In genomic region chr11:70656293-70656692, GRCh38 we compare ENCODE assay signal across 1 cellular context.
A peak's percentile ranks its signal among the peaks of the same experiment; 100 is the strongest.
TF ChIP-seq lines count a peak whose summit lies in the region.

No MANE protein-coding gene starts in this region.

TF ChIP-seq in HepG2, 621 proteins besides CTCF, POLR2A, EP300 and RAD21 (continued from another document):
- TF ChIP-seq, protein P1, sequence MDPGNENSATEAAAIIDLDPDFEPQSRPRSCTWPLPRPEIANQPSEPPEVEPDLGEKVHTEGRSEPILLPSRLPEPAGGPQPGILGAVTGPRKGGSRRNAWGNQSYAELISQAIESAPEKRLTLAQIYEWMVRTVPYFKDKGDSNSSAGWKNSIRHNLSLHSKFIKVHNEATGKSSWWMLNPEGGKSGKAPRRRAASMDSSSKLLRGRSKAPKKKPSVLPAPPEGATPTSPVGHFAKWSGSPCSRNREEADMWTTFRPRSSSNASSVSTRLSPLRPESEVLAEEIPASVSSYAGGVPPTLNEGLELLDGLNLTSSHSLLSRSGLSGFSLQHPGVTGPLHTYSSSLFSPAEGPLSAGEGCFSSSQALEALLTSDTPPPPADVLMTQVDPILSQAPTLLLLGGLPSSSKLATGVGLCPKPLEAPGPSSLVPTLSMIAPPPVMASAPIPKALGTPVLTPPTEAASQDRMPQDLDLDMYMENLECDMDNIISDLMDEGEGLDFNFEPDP (CRISPR knock-in tag; conservative IDR thresholded peaks at IDR 0.05), result no peak
- peak; percentile 21; the same call in 1 of the 2 replicates for TF ChIP-seq SAP130 (CRISPR knock-in tag; IDR thresholded peaks at IDR 0.05; ENCODE audit: low read depth)
- TF ChIP-seq TCF12 (IDR thresholded peaks at IDR 0.05), result no peak
- no peak for TF ChIP-seq TCF12 (CRISPR knock-in tag; IDR thresholded peaks at IDR 0.05)
- no peak for TF ChIP-seq AKAP8 (CRISPR knock-in tag; IDR thresholded peaks at IDR 0.05)
- TF ChIP-seq, protein P2, sequence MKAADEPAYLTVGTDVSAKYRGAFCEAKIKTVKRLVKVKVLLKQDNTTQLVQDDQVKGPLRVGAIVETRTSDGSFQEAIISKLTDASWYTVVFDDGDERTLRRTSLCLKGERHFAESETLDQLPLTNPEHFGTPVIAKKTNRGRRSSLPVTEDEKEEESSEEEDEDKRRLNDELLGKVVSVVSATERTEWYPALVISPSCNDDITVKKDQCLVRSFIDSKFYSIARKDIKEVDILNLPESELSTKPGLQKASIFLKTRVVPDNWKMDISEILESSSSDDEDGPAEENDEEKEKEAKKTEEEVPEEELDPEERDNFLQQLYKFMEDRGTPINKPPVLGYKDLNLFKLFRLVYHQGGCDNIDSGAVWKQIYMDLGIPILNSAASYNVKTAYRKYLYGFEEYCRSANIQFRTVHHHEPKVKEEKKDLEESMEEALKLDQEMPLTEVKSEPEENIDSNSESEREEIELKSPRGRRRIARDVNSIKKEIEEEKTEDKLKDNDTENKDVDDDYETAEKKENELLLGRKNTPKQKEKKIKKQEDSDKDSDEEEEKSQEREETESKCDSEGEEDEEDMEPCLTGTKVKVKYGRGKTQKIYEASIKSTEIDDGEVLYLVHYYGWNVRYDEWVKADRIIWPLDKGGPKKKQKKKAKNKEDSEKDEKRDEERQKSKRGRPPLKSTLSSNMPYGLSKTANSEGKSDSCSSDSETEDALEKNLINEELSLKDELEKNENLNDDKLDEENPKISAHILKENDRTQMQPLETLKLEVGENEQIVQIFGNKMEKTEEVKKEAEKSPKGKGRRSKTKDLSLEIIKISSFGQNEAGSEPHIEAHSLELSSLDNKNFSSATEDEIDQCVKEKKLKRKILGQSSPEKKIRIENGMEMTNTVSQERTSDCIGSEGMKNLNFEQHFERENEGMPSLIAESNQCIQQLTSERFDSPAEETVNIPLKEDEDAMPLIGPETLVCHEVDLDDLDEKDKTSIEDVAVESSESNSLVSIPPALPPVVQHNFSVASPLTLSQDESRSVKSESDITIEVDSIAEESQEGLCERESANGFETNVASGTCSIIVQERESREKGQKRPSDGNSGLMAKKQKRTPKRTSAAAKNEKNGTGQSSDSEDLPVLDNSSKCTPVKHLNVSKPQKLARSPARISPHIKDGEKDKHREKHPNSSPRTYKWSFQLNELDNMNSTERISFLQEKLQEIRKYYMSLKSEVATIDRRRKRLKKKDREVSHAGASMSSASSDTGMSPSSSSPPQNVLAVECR (CRISPR knock-in tag; IDR thresholded peaks at IDR 0.05; ENCODE audit: borderline replicate concordance), result 0 out of 2 replicates have a peak, but pooled peaks have one; percentile 13
- TF ChIP-seq HOXA3 (CRISPR knock-in tag; IDR thresholded peaks at IDR 0.05), result no peak
- TF ChIP-seq STAT6 (CRISPR knock-in tag; IDR thresholded peaks at IDR 0.05; ENCODE audit: borderline replicate concordance), result no peak
- TF ChIP-seq PPARG (CRISPR knock-in tag; conservative IDR thresholded peaks at IDR 0.05), result peak; percentile 69; the same call in 1 of the 2 replicates
- TF ChIP-seq ZNF703 (CRISPR knock-in tag; IDR thresholded peaks at IDR 0.05; ENCODE audit: borderline replicate concordance), result no peak
- no peak for TF ChIP-seq ZNF709 (CRISPR knock-in tag; IDR thresholded peaks at IDR 0.05)
- TF ChIP-seq, protein P3, sequence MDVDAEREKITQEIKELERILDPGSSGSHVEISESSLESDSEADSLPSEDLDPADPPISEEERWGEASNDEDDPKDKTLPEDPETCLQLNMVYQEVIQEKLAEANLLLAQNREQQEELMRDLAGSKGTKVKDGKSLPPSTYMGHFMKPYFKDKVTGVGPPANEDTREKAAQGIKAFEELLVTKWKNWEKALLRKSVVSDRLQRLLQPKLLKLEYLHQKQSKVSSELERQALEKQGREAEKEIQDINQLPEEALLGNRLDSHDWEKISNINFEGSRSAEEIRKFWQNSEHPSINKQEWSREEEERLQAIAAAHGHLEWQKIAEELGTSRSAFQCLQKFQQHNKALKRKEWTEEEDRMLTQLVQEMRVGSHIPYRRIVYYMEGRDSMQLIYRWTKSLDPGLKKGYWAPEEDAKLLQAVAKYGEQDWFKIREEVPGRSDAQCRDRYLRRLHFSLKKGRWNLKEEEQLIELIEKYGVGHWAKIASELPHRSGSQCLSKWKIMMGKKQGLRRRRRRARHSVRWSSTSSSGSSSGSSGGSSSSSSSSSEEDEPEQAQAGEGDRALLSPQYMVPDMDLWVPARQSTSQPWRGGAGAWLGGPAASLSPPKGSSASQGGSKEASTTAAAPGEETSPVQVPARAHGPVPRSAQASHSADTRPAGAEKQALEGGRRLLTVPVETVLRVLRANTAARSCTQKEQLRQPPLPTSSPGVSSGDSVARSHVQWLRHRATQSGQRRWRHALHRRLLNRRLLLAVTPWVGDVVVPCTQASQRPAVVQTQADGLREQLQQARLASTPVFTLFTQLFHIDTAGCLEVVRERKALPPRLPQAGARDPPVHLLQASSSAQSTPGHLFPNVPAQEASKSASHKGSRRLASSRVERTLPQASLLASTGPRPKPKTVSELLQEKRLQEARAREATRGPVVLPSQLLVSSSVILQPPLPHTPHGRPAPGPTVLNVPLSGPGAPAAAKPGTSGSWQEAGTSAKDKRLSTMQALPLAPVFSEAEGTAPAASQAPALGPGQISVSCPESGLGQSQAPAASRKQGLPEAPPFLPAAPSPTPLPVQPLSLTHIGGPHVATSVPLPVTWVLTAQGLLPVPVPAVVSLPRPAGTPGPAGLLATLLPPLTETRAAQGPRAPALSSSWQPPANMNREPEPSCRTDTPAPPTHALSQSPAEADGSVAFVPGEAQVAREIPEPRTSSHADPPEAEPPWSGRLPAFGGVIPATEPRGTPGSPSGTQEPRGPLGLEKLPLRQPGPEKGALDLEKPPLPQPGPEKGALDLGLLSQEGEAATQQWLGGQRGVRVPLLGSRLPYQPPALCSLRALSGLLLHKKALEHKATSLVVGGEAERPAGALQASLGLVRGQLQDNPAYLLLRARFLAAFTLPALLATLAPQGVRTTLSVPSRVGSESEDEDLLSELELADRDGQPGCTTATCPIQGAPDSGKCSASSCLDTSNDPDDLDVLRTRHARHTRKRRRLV (CRISPR knock-in tag; IDR thresholded peaks at IDR 0.05), result no peak
- TF ChIP-seq PHB2 (IDR thresholded peaks at IDR 0.05; ENCODE audit: partially characterized antibody), result no peak
- no peak for TF ChIP-seq ZNF720 (CRISPR knock-in tag; IDR thresholded peaks at IDR 0.05)
- no peak for TF ChIP-seq WIZ (CRISPR knock-in tag; IDR thresholded peaks at IDR 0.05)
- TF ChIP-seq SMAD9 (CRISPR knock-in tag; IDR thresholded peaks at IDR 0.05), result no peak
- TF ChIP-seq, protein P4, sequence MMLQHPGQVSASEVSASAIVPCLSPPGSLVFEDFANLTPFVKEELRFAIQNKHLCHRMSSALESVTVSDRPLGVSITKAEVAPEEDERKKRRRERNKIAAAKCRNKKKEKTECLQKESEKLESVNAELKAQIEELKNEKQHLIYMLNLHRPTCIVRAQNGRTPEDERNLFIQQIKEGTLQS (CRISPR knock-in tag; IDR thresholded peaks at IDR 0.05), result no peak
- TF ChIP-seq ZBTB25 (CRISPR knock-in tag; IDR thresholded peaks at IDR 0.05), result no peak
TF ChIP-seq in HepG2: peak in this region for 5.
